In genomic region chr7:77699056-77699455, GRCh38 we compare ENCODE assay signal across 8 cellular contexts. TPM values are rescaled to one million over a fixed set of nuclear protein-coding genes. Genes with fewer than 3 reads are reported as not detected.
DNase-seq lines count a peak whose midpoint lies in the region; ATAC-seq and TF ChIP-seq lines count a peak whose summit lies in the region.

No MANE protein-coding gene starts in this region.

- no peak overlapping the region for H3K27ac Mint-ChIP-seq in activated CD4-positive, alpha-beta T cell treated with anti-CD3 and anti-CD28 coated beads, Interleukin-2, amount 10 ng/mL, durations not matched to agents 7 days and 5 days

- H3K36me3 ChIP-seq in mucosa of stomach (ENCODE audit: control insufficient read depth, insufficient read depth, low read length), result no peaks in the 10 kb centered on the region

- peaks cover 55% of the 10 kb centered on the region for H3K4me1 Mint-ChIP-seq in activated CD4-positive, alpha-beta T cell treated with anti-CD3 and anti-CD28 coated beads, Interleukin-2, amount 10 ng/mL, durations not matched to agents 7 days and 5 days

- peak overlapping the region; percentile 99 for H3K4me3 Mint-ChIP-seq in activated CD4-positive, alpha-beta T cell treated with anti-CD3 and anti-CD28 coated beads, Interleukin-2, amount 10 ng/mL, durations not matched to agents 7 days and 5 days

- ATAC-seq in HG02938 (IDR thresholded peaks at IDR 0.05; ENCODE audit: unreplicated experiment) (peak; percentile 32), sciatic nerve (no peak)

- H3K9ac ChIP-seq in mucosa of stomach (ENCODE audit: low read length), result peak overlapping the region; percentile 5

- H3K9me3 Mint-ChIP-seq in activated CD4-positive, alpha-beta T cell treated with anti-CD3 and anti-CD28 coated beads, Interleukin-2, amount 10 ng/mL, durations not matched to agents 7 days and 5 days, result no peaks in the 10 kb centered on the region

- no peak overlapping the region for H3K4me3 ChIP-seq in mucosa of stomach (ENCODE audit: low read length)

- POLR2A ChIA-PET in activated CD4-positive, alpha-beta T cell treated with anti-CD3 and anti-CD28 coated beads, Interleukin-2, amount 10 ng/mL, durations not matched to agents 7 days and 5 days (lab: Charles Lee), result interaction anchor here (0.7 kb wide), 1 partner anchor 23 kb away, joined by 3 read pairs; no protein-coding TSS in a partner anchor

- no peaks in the 10 kb centered on the region for H3K27me3 Mint-ChIP-seq in activated CD4-positive, alpha-beta T cell treated with anti-CD3 and anti-CD28 coated beads, Interleukin-2, amount 10 ng/mL, durations not matched to agents 7 days and 5 days

- DNase-seq in activated CD4-positive, alpha-beta T cell treated with anti-CD3 and anti-CD28 coated beads, Interleukin-2, amount 10 ng/mL, durations not matched to agents 7 days and 5 days, result no peak
- no peak for DNase-seq in activated CD4-positive, alpha-beta T cell treated with anti-CD3 and anti-CD28 coated beads, Interleukin-2, amount 50 U/mL, for 4 hours
- no peak for DNase-seq in sciatic nerve (ENCODE audit: low spot score)
- no peak for DNase-seq in CD1c-positive myeloid dendritic cell (ENCODE audit: extremely low spot score)
- no peak for DNase-seq in cerebellum (ENCODE audit: low spot score)

- H3K27ac ChIP-seq in VCaP, result peak overlapping the region; percentile 98

- no peaks in the 10 kb centered on the region for H3K27me3 ChIP-seq in mucosa of stomach (ENCODE audit: control insufficient read depth, insufficient read depth, low read length)

- peaks cover 15% of the 10 kb centered on the region for H3K4me1 ChIP-seq in mucosa of stomach (ENCODE audit: control insufficient read depth, insufficient read depth, low read length)

- intact Hi-C loops in sciatic nerve (cut with DNase I), result no loop called here

- peaks cover 23% of the 10 kb centered on the region for H3K36me3 Mint-ChIP-seq in activated CD4-positive, alpha-beta T cell treated with anti-CD3 and anti-CD28 coated beads, Interleukin-2, amount 10 ng/mL, durations not matched to agents 7 days and 5 days (ENCODE audit: low read depth)

- no peaks in the 10 kb centered on the region for H3K9me3 ChIP-seq in mucosa of stomach (ENCODE audit: control insufficient read depth, low read length)

- TF ChIP-seq CTCF in VCaP (conservative IDR thresholded peaks at IDR 0.05), result no peak

- CTCF ChIA-PET in activated CD4-positive, alpha-beta T cell treated with anti-CD3 and anti-CD28 coated beads, Interleukin-2, amount 10 ng/mL, durations not matched to agents 7 days and 5 days (lab: Charles Lee), result no interaction called here

RNA-seq across cellular contexts. Expression of gene RSBN1L, which starts 2.8 kb away (rescaled TPM):
- total RNA-seq in activated CD4-positive, alpha-beta T cell treated with anti-CD3 and anti-CD28 coated beads, Interleukin-2, amount 10 ng/mL, durations not matched to agents 7 days and 5 days, result 10 to 100 TPM; 30.2 to 32.6 TPM
- total RNA-seq in sciatic nerve (23.7 TPM), cerebellum (44.7 TPM)
